1 cellular context compared by ENCODE assay signal in genomic region chr1:170407138-170407537, GRCh38.
TF ChIP-seq lines count a peak whose summit lies in the region.

No MANE protein-coding gene starts in this region.

TF ChIP-seq in IMR-90, 13 proteins besides CTCF, POLR2A, EP300 and RAD21 (continued from another document):
- TF ChIP-seq ELK1 (IDR thresholded peaks at IDR 0.05; ENCODE audit: borderline replicate concordance, low read depth, low read length): no peak
- TF ChIP-seq CHD1 (IDR thresholded peaks at IDR 0.05; ENCODE audit: low read depth, low read length): no peak
